In genomic region chr9:14372437-14373318, GRCh38 we compare ENCODE assay signal across 8 cellular contexts. TPM values are rescaled to one million over a fixed set of nuclear protein-coding genes. Genes with fewer than 3 reads are reported as not detected.
DNase-seq lines count a peak whose midpoint lies in the region; ATAC-seq lines count a peak whose summit lies in the region.

No MANE protein-coding gene starts in this region.

- no peak for ATAC-seq in activated CD8-positive, alpha-beta memory T cell treated with anti-CD3 and anti-CD28 coated beads, Interleukin-2, amount 10 ng/mL, durations not matched to agents 7 days and 5 days

- H3K27ac Mint-ChIP-seq in activated naive CD8-positive, alpha-beta T cell treated with anti-CD3 and anti-CD28 coated beads for 36 hours: no peak overlapping the region
- no peak overlapping the region for H3K27ac Mint-ChIP-seq in activated CD8-positive, alpha-beta memory T cell treated with anti-CD3 and anti-CD28 coated beads, Interleukin-2, amount 10 ng/mL, durations not matched to agents 7 days and 5 days

- peak overlapping the region; percentile 44 for H3K27ac ChIP-seq in epithelial cell of prostate

- no peak overlapping the region for H3K4me3 Mint-ChIP-seq in activated naive CD8-positive, alpha-beta T cell treated with anti-CD3 and anti-CD28 coated beads for 36 hours
- H3K4me3 Mint-ChIP-seq in activated CD8-positive, alpha-beta memory T cell treated with anti-CD3 and anti-CD28 coated beads, Interleukin-2, amount 10 ng/mL, durations not matched to agents 7 days and 5 days: no peak overlapping the region

- no peaks in the 10 kb centered on the region for H3K4me1 Mint-ChIP-seq in activated naive CD8-positive, alpha-beta T cell treated with anti-CD3 and anti-CD28 coated beads for 36 hours
- no peaks in the 10 kb centered on the region for H3K4me1 Mint-ChIP-seq in activated CD8-positive, alpha-beta memory T cell treated with anti-CD3 and anti-CD28 coated beads, Interleukin-2, amount 10 ng/mL, durations not matched to agents 7 days and 5 days

- H3K27me3 Mint-ChIP-seq in activated naive CD8-positive, alpha-beta T cell treated with anti-CD3 and anti-CD28 coated beads for 36 hours: peaks cover 11% of the 10 kb centered on the region
- H3K27me3 Mint-ChIP-seq in activated CD8-positive, alpha-beta memory T cell treated with anti-CD3 and anti-CD28 coated beads, Interleukin-2, amount 10 ng/mL, durations not matched to agents 7 days and 5 days: no peaks in the 10 kb centered on the region

- peaks cover 2% of the 10 kb centered on the region for H3K9me3 Mint-ChIP-seq in activated naive CD8-positive, alpha-beta T cell treated with anti-CD3 and anti-CD28 coated beads for 36 hours
- no peaks in the 10 kb centered on the region for H3K9me3 Mint-ChIP-seq in activated CD8-positive, alpha-beta memory T cell treated with anti-CD3 and anti-CD28 coated beads, Interleukin-2, amount 10 ng/mL, durations not matched to agents 7 days and 5 days (ENCODE audit: low read depth)

- CTCF ChIA-PET in activated CD8-positive, alpha-beta memory T cell treated with anti-CD3 and anti-CD28 coated beads, Interleukin-2, amount 10 ng/mL, durations not matched to agents 7 days and 5 days (lab: Charles Lee): no interaction called here

- no peaks in the 10 kb centered on the region for H3K36me3 Mint-ChIP-seq in activated naive CD8-positive, alpha-beta T cell treated with anti-CD3 and anti-CD28 coated beads for 36 hours
- no peaks in the 10 kb centered on the region for H3K36me3 Mint-ChIP-seq in activated CD8-positive, alpha-beta memory T cell treated with anti-CD3 and anti-CD28 coated beads, Interleukin-2, amount 10 ng/mL, durations not matched to agents 7 days and 5 days

- DNase-seq in COLO829 (ENCODE audit: low spot score) (peak; percentile 79), NCI-H446 (lab: John Stamatoyannopoulos, UW) (peak; percentile 99), epithelial cell of prostate (ENCODE audit: low read depth, low spot score) (no peak), mucosa of gallbladder (ENCODE audit: low spot score) (peak; percentile 63), DMS79 (lab: John Stamatoyannopoulos, UW) (no peak), AML-193 (lab: John Stamatoyannopoulos, UW) (no peak)
- no peak for DNase-seq in activated naive CD8-positive, alpha-beta T cell treated with anti-CD3 and anti-CD28 coated beads for 36 hours
- no peak for DNase-seq in activated CD8-positive, alpha-beta memory T cell treated with anti-CD3 and anti-CD28 coated beads, Interleukin-2, amount 10 ng/mL, durations not matched to agents 7 days and 5 days

RNA-seq across cellular contexts. Expression of gene NFIB, which starts 58.7 kb away (rescaled TPM):
- 116 TPM for total RNA-seq in mucosa of gallbladder
- not detected for total RNA-seq in activated naive CD8-positive, alpha-beta T cell treated with anti-CD3 and anti-CD28 coated beads for 36 hours
- not detected for total RNA-seq in activated CD8-positive, alpha-beta memory T cell treated with anti-CD3 and anti-CD28 coated beads, Interleukin-2, amount 10 ng/mL, durations not matched to agents 7 days and 5 days

Comparison
In these comparisons a context has a peak if more than half of its experiments do, and no peak if none do; other contexts are left out.
1. DNase-seq: peak in COLO829 (single experiment), NCI-H446 (2 of 2) and mucosa of gallbladder (single experiment); none in epithelial cell of prostate (single experiment), activated naive CD8-positive, alpha-beta T cell treated with anti-CD3 and anti-CD28 coated beads for 36 hours (single experiment), activated CD8-positive, alpha-beta memory T cell treated with anti-CD3 and anti-CD28 coated beads, Interleukin-2, amount 10 ng/mL, durations not matched to agents 7 days and 5 days (single experiment), DMS79 (single experiment) and AML-193 (0 of 2).
2. RNA of gene NFIB, which starts 58.7 kb away (total RNA-seq): 116 TPM in mucosa of gallbladder (single experiment); not detected in activated CD8-positive, alpha-beta memory T cell treated with anti-CD3 and anti-CD28 coated beads, Interleukin-2, amount 10 ng/mL, durations not matched to agents 7 days and 5 days and not detected in activated naive CD8-positive, alpha-beta T cell treated with anti-CD3 and anti-CD28 coated beads for 36 hours; every median in the first group is over 100 times any median in the second.